In genomic region chr1:109691762-109692161, GRCh38 we compare ENCODE assay signal across 1 cellular context.
TF ChIP-seq lines count a peak whose summit lies in the region.

No MANE protein-coding gene starts in this region.

TF ChIP-seq in HepG2, 621 proteins besides CTCF, POLR2A, EP300 and RAD21:
- TF ChIP-seq MAFK (conservative IDR thresholded peaks at IDR 0.05 in 1 of 2, IDR thresholded peaks at IDR 0.05 in 1 of 2; ENCODE audit: low read length in 2 of 2) (peak; percentile 41 to 55; a peak in 1 of 4 replicates), MIER3 (CRISPR knock-in tag; IDR thresholded peaks at IDR 0.05; ENCODE audit: borderline replicate concordance) (no peak), MAFF (IDR thresholded peaks at IDR 0.05; ENCODE audit: low read depth, low read length) (0 out of 2 replicates have a peak, but pooled peaks have one; percentile 24), ATF6 (CRISPR knock-in tag; conservative IDR thresholded peaks at IDR 0.05) (no peak)
